ENCODE assay signal across 3 cellular contexts in the genomic region with DNA sequence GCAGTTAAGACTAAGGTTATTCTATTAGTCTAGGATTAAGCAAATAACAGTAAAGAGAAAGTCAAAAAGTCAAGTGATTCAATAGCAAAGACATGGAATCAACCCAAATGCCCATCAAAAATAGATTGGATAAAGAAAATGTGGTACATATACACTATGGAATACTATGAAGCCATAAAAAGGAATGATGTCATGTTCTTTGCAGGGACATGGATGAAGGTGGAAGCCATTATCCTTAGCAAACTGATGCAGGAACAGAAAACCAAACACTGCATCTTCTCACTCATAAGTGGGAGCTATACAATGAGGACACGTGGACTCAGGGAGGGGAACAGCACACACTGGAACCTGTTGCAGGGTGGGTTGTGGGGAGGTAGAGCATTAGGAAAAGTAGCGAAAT.
TF ChIP-seq lines count a peak whose summit lies in the region.

No MANE protein-coding gene starts in this region.

TF ChIP-seq in HepG2, 621 proteins besides CTCF, POLR2A, EP300 and RAD21:
- TF ChIP-seq ATF7 (IDR thresholded peaks at IDR 0.05) (peak; percentile 99), ATF7 (CRISPR knock-in tag; IDR thresholded peaks at IDR 0.05) (no peak), NBN (conservative IDR thresholded peaks at IDR 0.05) (no peak), ZNF703 (CRISPR knock-in tag; IDR thresholded peaks at IDR 0.05; ENCODE audit: borderline replicate concordance) (no peak), CREB1 (IDR thresholded peaks at IDR 0.05) (peak; percentile 91), CREB1 (CRISPR knock-in tag; IDR thresholded peaks at IDR 0.05) (no peak)

TF ChIP-seq in HEK293, 187 proteins besides CTCF, POLR2A, EP300 and RAD21:
- TF ChIP-seq REST (tag by site-specific recombination; IDR thresholded peaks at IDR 0.05), result no peak
- TF ChIP-seq ATF2 (tag by site-specific recombination; IDR thresholded peaks at IDR 0.05; ENCODE audit: low read depth), result peak; percentile 33; the same call in 1 of the 2 replicates
- no peak for TF ChIP-seq KLF10 (tag by site-specific recombination; IDR thresholded peaks at IDR 0.05)

TF ChIP-seq in GM12878, 131 proteins besides CTCF, POLR2A, EP300 and RAD21:
- TF ChIP-seq FOXM1 (IDR thresholded peaks at IDR 0.05; ENCODE audit: low read depth, low read length), result no peak
- no peak for TF ChIP-seq PML (IDR thresholded peaks at IDR 0.05; ENCODE audit: low read length)
- no peak for TF ChIP-seq ZNF274 (IDR thresholded peaks at IDR 0.05; ENCODE audit: insufficient read depth, insufficient read length)
- TF ChIP-seq ATF7 (IDR thresholded peaks at IDR 0.05; ENCODE audit: low read depth), result peak; percentile 43
